ENCODE assay signal across 2 cellular contexts in the genomic region with DNA sequence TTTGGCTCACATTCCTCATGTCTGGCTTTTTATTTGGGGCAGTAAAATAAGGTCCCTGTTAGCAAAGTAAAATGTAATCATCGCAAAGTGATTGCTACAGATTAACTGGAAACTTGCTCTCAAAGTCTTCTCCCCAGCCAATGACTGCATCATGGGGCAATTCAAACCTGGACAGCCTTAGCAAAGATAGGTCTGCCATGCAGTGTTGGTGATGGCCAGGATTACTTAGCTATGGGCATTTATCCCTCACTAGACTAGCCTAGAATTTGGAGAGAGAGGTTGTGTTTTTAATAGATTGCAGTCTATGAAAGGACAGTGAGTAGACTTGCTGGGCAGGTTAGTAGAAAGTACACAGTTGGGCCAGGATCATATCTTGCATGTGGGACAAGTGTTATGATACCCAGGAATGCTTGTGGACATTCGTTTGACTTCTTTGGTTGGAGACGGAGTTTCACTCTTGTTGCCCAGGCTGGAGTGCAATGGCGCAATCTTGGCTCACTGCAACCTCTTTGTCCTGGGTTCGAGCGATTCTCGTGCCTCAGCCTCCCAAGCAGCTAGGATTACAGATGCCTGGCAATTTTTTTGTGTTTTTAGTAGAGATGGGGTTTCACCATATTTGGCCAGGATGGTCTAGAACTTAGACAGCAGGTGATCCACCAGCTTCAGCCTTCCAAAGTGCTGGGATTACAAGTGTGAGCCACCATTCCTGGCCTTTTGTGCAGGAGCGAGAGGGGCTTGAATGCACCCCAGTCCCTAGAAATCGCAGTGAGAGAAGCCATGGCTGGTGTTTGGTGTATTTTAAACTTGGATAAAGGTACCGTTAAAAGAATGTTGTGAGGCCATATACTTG.
TF ChIP-seq lines count a peak whose summit lies in the region.

No MANE protein-coding gene starts in this region.

TF ChIP-seq in HepG2, 621 proteins besides CTCF, POLR2A, EP300 and RAD21 (continued from another document and continues in another):
- TF ChIP-seq ZNF816 (CRISPR knock-in tag; IDR thresholded peaks at IDR 0.05; ENCODE audit: borderline replicate concordance) (peak; percentile 67; the same call in 1 of the 2 replicates), TAF1 (CRISPR knock-in tag; IDR thresholded peaks at IDR 0.05) (no peak), TCF12 (IDR thresholded peaks at IDR 0.05) (no peak), TCF12 (CRISPR knock-in tag; IDR thresholded peaks at IDR 0.05) (0 out of 2 replicates have a peak, but pooled peaks have one; percentile 15), NFKB2 (CRISPR knock-in tag; IDR thresholded peaks at IDR 0.05; ENCODE audit: borderline replicate concordance) (no peak), THAP11 (CRISPR knock-in tag; IDR thresholded peaks at IDR 0.05) (no peak), HDAC2 (CRISPR knock-in tag; IDR thresholded peaks at IDR 0.05) (no peak), RBM39 (IDR thresholded peaks at IDR 0.05; ENCODE audit: low read depth, low read length, poor library complexity, severe bottlenecking) (no peak), TARDBP (CRISPR knock-in tag; IDR thresholded peaks at IDR 0.05) (peak; percentile 57; the same call in 1 of the 2 replicates), POLR2AphosphoS2 (IDR thresholded peaks at IDR 0.05; ENCODE audit: low read depth, low read length) (peak; percentile 34; the same call in 1 of the 2 replicates), ZNF138 (CRISPR knock-in tag; IDR thresholded peaks at IDR 0.05; ENCODE audit: low read depth) (no peak), ZFP36 (IDR thresholded peaks at IDR 0.05; ENCODE audit: borderline replicate concordance, low read depth, low read length, partially characterized antibody) (no peak), SP140L (CRISPR knock-in tag; IDR thresholded peaks at IDR 0.05; ENCODE audit: borderline replicate concordance) (no peak), CBX5 (CRISPR knock-in tag; IDR thresholded peaks at IDR 0.05; ENCODE audit: borderline replicate concordance) (peak; percentile 38; the same call in 1 of the 2 replicates)
- TF ChIP-seq, protein P1, sequence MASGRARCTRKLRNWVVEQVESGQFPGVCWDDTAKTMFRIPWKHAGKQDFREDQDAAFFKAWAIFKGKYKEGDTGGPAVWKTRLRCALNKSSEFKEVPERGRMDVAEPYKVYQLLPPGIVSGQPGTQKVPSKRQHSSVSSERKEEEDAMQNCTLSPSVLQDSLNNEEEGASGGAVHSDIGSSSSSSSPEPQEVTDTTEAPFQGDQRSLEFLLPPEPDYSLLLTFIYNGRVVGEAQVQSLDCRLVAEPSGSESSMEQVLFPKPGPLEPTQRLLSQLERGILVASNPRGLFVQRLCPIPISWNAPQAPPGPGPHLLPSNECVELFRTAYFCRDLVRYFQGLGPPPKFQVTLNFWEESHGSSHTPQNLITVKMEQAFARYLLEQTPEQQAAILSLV (CRISPR knock-in tag; IDR thresholded peaks at IDR 0.05; ENCODE audit: borderline replicate concordance) = peak; percentile 20; the same call in 1 of the 2 replicates
- TF ChIP-seq, protein P2, sequence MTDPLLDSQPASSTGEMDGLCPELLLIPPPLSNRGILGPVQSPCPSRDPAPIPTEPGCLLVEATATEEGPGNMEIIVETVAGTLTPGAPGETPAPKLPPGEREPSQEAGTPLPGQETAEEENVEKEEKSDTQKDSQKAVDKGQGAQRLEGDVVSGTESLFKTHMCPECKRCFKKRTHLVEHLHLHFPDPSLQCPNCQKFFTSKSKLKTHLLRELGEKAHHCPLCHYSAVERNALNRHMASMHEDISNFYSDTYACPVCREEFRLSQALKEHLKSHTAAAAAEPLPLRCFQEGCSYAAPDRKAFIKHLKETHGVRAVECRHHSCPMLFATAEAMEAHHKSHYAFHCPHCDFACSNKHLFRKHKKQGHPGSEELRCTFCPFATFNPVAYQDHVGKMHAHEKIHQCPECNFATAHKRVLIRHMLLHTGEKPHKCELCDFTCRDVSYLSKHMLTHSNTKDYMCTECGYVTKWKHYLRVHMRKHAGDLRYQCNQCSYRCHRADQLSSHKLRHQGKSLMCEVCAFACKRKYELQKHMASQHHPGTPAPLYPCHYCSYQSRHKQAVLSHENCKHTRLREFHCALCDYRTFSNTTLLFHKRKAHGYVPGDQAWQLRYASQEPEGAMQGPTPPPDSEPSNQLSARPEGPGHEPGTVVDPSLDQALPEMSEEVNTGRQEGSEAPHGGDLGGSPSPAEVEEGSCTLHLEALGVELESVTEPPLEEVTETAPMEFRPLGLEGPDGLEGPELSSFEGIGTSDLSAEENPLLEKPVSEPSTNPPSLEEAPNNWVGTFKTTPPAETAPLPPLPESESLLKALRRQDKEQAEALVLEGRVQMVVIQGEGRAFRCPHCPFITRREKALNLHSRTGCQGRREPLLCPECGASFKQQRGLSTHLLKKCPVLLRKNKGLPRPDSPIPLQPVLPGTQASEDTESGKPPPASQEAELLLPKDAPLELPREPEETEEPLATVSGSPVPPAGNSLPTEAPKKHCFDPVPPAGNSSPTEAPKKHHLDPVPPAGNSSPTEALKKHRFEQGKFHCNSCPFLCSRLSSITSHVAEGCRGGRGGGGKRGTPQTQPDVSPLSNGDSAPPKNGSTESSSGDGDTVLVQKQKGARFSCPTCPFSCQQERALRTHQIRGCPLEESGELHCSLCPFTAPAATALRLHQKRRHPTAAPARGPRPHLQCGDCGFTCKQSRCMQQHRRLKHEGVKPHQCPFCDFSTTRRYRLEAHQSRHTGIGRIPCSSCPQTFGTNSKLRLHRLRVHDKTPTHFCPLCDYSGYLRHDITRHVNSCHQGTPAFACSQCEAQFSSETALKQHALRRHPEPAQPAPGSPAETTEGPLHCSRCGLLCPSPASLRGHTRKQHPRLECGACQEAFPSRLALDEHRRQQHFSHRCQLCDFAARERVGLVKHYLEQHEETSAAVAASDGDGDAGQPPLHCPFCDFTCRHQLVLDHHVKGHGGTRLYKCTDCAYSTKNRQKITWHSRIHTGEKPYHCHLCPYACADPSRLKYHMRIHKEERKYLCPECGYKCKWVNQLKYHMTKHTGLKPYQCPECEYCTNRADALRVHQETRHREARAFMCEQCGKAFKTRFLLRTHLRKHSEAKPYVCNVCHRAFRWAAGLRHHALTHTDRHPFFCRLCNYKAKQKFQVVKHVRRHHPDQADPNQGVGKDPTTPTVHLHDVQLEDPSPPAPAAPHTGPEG (CRISPR knock-in tag; IDR thresholded peaks at IDR 0.05) = 0 out of 2 replicates have a peak, but pooled peaks have one; percentile 7
- TF ChIP-seq, protein P3, sequence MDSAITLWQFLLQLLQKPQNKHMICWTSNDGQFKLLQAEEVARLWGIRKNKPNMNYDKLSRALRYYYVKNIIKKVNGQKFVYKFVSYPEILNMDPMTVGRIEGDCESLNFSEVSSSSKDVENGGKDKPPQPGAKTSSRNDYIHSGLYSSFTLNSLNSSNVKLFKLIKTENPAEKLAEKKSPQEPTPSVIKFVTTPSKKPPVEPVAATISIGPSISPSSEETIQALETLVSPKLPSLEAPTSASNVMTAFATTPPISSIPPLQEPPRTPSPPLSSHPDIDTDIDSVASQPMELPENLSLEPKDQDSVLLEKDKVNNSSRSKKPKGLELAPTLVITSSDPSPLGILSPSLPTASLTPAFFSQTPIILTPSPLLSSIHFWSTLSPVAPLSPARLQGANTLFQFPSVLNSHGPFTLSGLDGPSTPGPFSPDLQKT (CRISPR knock-in tag; IDR thresholded peaks at IDR 0.05; ENCODE audit: borderline replicate concordance) = no peak
- TF ChIP-seq, protein P4, sequence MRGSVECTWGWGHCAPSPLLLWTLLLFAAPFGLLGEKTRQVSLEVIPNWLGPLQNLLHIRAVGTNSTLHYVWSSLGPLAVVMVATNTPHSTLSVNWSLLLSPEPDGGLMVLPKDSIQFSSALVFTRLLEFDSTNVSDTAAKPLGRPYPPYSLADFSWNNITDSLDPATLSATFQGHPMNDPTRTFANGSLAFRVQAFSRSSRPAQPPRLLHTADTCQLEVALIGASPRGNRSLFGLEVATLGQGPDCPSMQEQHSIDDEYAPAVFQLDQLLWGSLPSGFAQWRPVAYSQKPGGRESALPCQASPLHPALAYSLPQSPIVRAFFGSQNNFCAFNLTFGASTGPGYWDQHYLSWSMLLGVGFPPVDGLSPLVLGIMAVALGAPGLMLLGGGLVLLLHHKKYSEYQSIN (CRISPR knock-in tag; IDR thresholded peaks at IDR 0.05; ENCODE audit: borderline replicate concordance) = no peak

TF ChIP-seq in K562, 482 proteins besides CTCF, POLR2A, EP300 and RAD21 (continued from another document):
- TF ChIP-seq ZNF717 (CRISPR knock-in tag; IDR thresholded peaks at IDR 0.05) (0 out of 2 replicates have a peak, but pooled peaks have one; percentile 2), HDAC8 (tag; IDR thresholded peaks at IDR 0.05) (no peak), SNRNP70 (optimal IDR thresholded peaks at IDR 0.05; ENCODE audit: low read depth, low read length) (peak; percentile 33), SIN3A (IDR thresholded peaks at IDR 0.05; ENCODE audit: borderline replicate concordance in 2 of 2, control insufficient read depth in 1 of 2, low read depth in 2 of 2, low read length in 2 of 2) (peak in 1 of 2 experiments; percentile 42; a peak in 1 of 4 replicates), BRCA1 (IDR thresholded peaks at IDR 0.05) (no peak), BRCA1 (CRISPR knock-in tag; IDR thresholded peaks at IDR 0.05) (peak; percentile 79; the same call in 1 of the 2 replicates), CEBPG (CRISPR knock-in tag; IDR thresholded peaks at IDR 0.05) (peak; percentile 13; the same call in 1 of the 2 replicates), CEBPG (tag; conservative IDR thresholded peaks at IDR 0.05 in 1 of 2, IDR thresholded peaks at IDR 0.05 in 1 of 2) (no peak), SREBF2 (CRISPR knock-in tag; IDR thresholded peaks at IDR 0.05) (0 out of 2 replicates have a peak, but pooled peaks have one; percentile 82), CBFB (CRISPR knock-in tag; IDR thresholded peaks at IDR 0.05) (0 out of 2 replicates have a peak, but pooled peaks have one; percentile 29), RBFOX2 (IDR thresholded peaks at IDR 0.05; ENCODE audit: low read depth, low read length) (peak; percentile 69), ZBED1 (IDR thresholded peaks at IDR 0.05) (peak; percentile 35; the same call in 1 of the 2 replicates), TRIM28 (IDR thresholded peaks at IDR 0.05) (no peak), ESRRB (CRISPR knock-in tag; IDR thresholded peaks at IDR 0.05; ENCODE audit: borderline replicate concordance) (no peak), PTTG1 (tag; IDR thresholded peaks at IDR 0.05; ENCODE audit: low read depth) (no peak), SIRT6 (IDR thresholded peaks at IDR 0.05; ENCODE audit: low read depth, low read length) (peak; percentile 26), ZNF77 (CRISPR knock-in tag; IDR thresholded peaks at IDR 0.05) (0 out of 2 replicates have a peak, but pooled peaks have one; percentile 78), EWSR1 (IDR thresholded peaks at IDR 0.05; ENCODE audit: borderline replicate concordance, low read depth, partially characterized antibody) (no peak), LCOR (CRISPR knock-in tag; IDR thresholded peaks at IDR 0.05) (no peak), ZNF121 (CRISPR knock-in tag; conservative IDR thresholded peaks at IDR 0.05) (no peak), PTBP1 (IDR thresholded peaks at IDR 0.05; ENCODE audit: low read depth, low read length) (0 out of 2 replicates have a peak, but pooled peaks have one; percentile 36), ZNF253 (CRISPR knock-in tag; conservative IDR thresholded peaks at IDR 0.05) (peak; percentile 83), ZNF274 (IDR thresholded peaks at IDR 0.05; ENCODE audit: borderline replicate concordance, low read depth, low read length) (no peak)
- TF ChIP-seq, protein P5, sequence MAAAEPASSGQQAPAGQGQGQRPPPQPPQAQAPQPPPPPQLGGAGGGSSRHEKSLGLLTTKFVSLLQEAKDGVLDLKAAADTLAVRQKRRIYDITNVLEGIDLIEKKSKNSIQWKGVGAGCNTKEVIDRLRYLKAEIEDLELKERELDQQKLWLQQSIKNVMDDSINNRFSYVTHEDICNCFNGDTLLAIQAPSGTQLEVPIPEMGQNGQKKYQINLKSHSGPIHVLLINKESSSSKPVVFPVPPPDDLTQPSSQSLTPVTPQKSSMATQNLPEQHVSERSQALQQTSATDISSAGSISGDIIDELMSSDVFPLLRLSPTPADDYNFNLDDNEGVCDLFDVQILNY (CRISPR knock-in tag; IDR thresholded peaks at IDR 0.05) = peak; percentile 46; the same call in 1 of the 2 replicates
- TF ChIP-seq, protein P6, sequence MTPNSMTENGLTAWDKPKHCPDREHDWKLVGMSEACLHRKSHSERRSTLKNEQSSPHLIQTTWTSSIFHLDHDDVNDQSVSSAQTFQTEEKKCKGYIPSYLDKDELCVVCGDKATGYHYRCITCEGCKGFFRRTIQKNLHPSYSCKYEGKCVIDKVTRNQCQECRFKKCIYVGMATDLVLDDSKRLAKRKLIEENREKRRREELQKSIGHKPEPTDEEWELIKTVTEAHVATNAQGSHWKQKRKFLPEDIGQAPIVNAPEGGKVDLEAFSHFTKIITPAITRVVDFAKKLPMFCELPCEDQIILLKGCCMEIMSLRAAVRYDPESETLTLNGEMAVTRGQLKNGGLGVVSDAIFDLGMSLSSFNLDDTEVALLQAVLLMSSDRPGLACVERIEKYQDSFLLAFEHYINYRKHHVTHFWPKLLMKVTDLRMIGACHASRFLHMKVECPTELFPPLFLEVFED (CRISPR knock-in tag; conservative IDR thresholded peaks at IDR 0.05) = 0 out of 2 replicates have a peak, but pooled peaks have one; percentile 15
- TF ChIP-seq, protein P7, sequence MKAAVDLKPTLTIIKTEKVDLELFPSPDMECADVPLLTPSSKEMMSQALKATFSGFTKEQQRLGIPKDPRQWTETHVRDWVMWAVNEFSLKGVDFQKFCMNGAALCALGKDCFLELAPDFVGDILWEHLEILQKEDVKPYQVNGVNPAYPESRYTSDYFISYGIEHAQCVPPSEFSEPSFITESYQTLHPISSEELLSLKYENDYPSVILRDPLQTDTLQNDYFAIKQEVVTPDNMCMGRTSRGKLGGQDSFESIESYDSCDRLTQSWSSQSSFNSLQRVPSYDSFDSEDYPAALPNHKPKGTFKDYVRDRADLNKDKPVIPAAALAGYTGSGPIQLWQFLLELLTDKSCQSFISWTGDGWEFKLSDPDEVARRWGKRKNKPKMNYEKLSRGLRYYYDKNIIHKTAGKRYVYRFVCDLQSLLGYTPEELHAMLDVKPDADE (conservative IDR thresholded peaks at IDR 0.05; ENCODE audit: control insufficient read depth, low read depth, low read length) = 0 out of 2 replicates have a peak, but pooled peaks have one; percentile 3
- TF ChIP-seq, protein P8, sequence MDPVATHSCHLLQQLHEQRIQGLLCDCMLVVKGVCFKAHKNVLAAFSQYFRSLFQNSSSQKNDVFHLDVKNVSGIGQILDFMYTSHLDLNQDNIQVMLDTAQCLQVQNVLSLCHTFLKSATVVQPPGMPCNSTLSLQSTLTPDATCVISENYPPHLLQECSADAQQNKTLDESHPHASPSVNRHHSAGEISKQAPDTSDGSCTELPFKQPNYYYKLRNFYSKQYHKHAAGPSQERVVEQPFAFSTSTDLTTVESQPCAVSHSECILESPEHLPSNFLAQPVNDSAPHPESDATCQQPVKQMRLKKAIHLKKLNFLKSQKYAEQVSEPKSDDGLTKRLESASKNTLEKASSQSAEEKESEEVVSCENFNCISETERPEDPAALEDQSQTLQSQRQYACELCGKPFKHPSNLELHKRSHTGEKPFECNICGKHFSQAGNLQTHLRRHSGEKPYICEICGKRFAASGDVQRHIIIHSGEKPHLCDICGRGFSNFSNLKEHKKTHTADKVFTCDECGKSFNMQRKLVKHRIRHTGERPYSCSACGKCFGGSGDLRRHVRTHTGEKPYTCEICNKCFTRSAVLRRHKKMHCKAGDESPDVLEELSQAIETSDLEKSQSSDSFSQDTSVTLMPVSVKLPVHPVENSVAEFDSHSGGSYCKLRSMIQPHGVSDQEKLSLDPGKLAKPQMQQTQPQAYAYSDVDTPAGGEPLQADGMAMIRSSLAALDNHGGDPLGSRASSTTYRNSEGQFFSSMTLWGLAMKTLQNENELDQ (CRISPR knock-in tag; IDR thresholded peaks at IDR 0.05; ENCODE audit: borderline replicate concordance) = no peak
TF ChIP-seq in K562: peak in this region for 28.
